ENCODE assay signal across 8 cellular contexts in genomic region chr12:48681738-48682532, GRCh38. TPM values are rescaled to one million over a fixed set of nuclear protein-coding genes. Genes with fewer than 3 reads are reported as not detected.
DNase-seq lines count a peak whose midpoint lies in the region; ATAC-seq and TF ChIP-seq lines count a peak whose summit lies in the region.

A gene with protein sequence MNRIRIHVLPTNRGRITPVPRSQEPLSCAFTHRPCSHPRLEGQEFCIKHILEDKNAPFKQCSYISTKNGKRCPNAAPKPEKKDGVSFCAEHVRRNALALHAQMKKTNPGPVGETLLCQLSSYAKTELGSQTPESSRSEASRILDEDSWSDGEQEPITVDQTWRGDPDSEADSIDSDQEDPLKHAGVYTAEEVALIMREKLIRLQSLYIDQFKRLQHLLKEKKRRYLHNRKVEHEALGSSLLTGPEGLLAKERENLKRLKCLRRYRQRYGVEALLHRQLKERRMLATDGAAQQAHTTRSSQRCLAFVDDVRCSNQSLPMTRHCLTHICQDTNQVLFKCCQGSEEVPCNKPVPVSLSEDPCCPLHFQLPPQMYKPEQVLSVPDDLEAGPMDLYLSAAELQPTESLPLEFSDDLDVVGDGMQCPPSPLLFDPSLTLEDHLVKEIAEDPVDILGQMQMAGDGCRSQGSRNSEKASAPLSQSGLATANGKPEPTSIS (minus strand): TSS chr12:48682238. CDS start chr12:48681632, 606 bp downstream.

- peaks cover 51% of the 10 kb centered on the region for H3K79me2 ChIP-seq in PC-3 (ENCODE audit: low read length)

- H2AFZ ChIP-seq in PC-3 (ENCODE audit: low read length): peak within 1 kb of the TSS; percentile 87

- intact Hi-C loops in PC-3 (cut with micrococcal nuclease) (no loop called here), mucosa of descending colon (cut with DNase I, micrococcal nuclease) (no loop called here)

- no TSS peak for BruUV-seq in PC-3 (replicated peaks; lab: Mats Ljungman, UMichigan)

- ATAC-seq in GM21576 (IDR thresholded peaks at IDR 0.05; ENCODE audit: unreplicated experiment) (peak; percentile 98), PC-3 (peak; percentile 94), mucosa of descending colon (peak; percentile 99)

- POLR2A ChIA-PET in PC-3 (lab: Charles Lee; ENCODE audit: unreplicated experiment): interaction anchor here (0.6 to 0.8 kb wide), 3 partner anchors 20 to 107 kb away, joined by 3 to 6 read pairs (median 5); no protein-coding TSS in a partner anchor

- no peak for TF ChIP-seq EP300 in Ishikawa (IDR thresholded peaks at IDR 0.05; ENCODE audit: borderline replicate concordance)

- no peak for TF ChIP-seq RAD21 in Ishikawa (IDR thresholded peaks at IDR 0.05; ENCODE audit: low read depth)

- H3K9ac ChIP-seq in PC-3 (ENCODE audit: low read length): peak within 1 kb of the TSS; percentile 86

- peaks cover 44% of the 10 kb centered on the region for H4K20me1 ChIP-seq in PC-3 (ENCODE audit: low read length)

- H3K4me3 ChIP-seq in PC-3 (ENCODE audit: low read length) (peak within 1 kb of the TSS; percentile 74), epithelial cell of esophagus (ENCODE audit: low read length) (peak within 1 kb of the TSS; percentile 99), mucosa of descending colon (peak within 1 kb of the TSS; percentile 60)

- H3K27me3 ChIP-seq in PC-3 (ENCODE audit: low read length): no peaks in the 10 kb centered on the region

- H3F3A ChIP-seq in PC-3 (ENCODE audit: low read length, unreplicated experiment): no peaks in the 10 kb centered on the region

- H3K9me2 ChIP-seq in PC-3 (replicated peaks; ENCODE audit: low read length): no peaks in the 10 kb centered on the region

- H3K9me3 ChIP-seq in PC-3 (ENCODE audit: low read length) (no peaks in the 10 kb centered on the region), mucosa of descending colon (no peaks in the 10 kb centered on the region)

- CTCF ChIA-PET in PC-3 (lab: Charles Lee): no interaction called here

- DNase-seq in DMS114 treated with DMSO at 0.1 percent for 48 hours (lab: John Stamatoyannopoulos, UW; ENCODE audit: unreplicated experiment) (peak; percentile 99), PC-3 (peak; percentile 99), activated T-cell treated with anti-CD3 and anti-CD28 coated beads for 48 hours (ENCODE audit: low read depth) (peak; percentile 95), epithelial cell of esophagus (ENCODE audit: low read depth) (peak; percentile 100), mucosa of descending colon (peak; percentile 97 to 99 (median 98))
- peak; percentile 94 for DNase-seq in stimulated activated CD8-positive, alpha-beta memory T cell treated with anti-CD3 and anti-CD28 coated beads, Interleukin-4, amount 100 ng/mL, for 24 hours (ENCODE audit: low read depth)

- H3K4me1 ChIP-seq in PC-3 (ENCODE audit: insufficient read depth, low read length) (peaks cover 25% of the 10 kb centered on the region), mucosa of descending colon (ENCODE audit: low read depth) (peaks cover 19% of the 10 kb centered on the region)

- no peak for TF ChIP-seq CTCF in PC-3 (conservative IDR thresholded peaks at IDR 0.05; ENCODE audit: low read depth, low read length)
- no peak for TF ChIP-seq CTCF in epithelial cell of esophagus (IDR thresholded peaks at IDR 0.05; ENCODE audit: insufficient read depth, low read depth, low read length, missing control alignments)
- no peak for TF ChIP-seq CTCF in mucosa of descending colon (IDR thresholded peaks at IDR 0.05)

- peaks cover 31% of the 10 kb centered on the region for H3K36me3 ChIP-seq in PC-3 (ENCODE audit: low read depth, low read length)
- no peaks in the 10 kb centered on the region for H3K36me3 ChIP-seq in mucosa of descending colon (ENCODE audit: low read depth)

- H3K4me2 ChIP-seq in PC-3 (ENCODE audit: low read length): peak within 1 kb of the TSS; percentile 92

- H3K27ac ChIP-seq in PC-3 (ENCODE audit: low read length): peak within 1 kb of the TSS; percentile 12; the same call in 1 of the 2 replicates

TF ChIP-seq in Ishikawa, 13 proteins besides CTCF, POLR2A, EP300 and RAD21:
- no peak for TF ChIP-seq EGR1 (IDR thresholded peaks at IDR 0.05)
- TF ChIP-seq, protein P1, sequence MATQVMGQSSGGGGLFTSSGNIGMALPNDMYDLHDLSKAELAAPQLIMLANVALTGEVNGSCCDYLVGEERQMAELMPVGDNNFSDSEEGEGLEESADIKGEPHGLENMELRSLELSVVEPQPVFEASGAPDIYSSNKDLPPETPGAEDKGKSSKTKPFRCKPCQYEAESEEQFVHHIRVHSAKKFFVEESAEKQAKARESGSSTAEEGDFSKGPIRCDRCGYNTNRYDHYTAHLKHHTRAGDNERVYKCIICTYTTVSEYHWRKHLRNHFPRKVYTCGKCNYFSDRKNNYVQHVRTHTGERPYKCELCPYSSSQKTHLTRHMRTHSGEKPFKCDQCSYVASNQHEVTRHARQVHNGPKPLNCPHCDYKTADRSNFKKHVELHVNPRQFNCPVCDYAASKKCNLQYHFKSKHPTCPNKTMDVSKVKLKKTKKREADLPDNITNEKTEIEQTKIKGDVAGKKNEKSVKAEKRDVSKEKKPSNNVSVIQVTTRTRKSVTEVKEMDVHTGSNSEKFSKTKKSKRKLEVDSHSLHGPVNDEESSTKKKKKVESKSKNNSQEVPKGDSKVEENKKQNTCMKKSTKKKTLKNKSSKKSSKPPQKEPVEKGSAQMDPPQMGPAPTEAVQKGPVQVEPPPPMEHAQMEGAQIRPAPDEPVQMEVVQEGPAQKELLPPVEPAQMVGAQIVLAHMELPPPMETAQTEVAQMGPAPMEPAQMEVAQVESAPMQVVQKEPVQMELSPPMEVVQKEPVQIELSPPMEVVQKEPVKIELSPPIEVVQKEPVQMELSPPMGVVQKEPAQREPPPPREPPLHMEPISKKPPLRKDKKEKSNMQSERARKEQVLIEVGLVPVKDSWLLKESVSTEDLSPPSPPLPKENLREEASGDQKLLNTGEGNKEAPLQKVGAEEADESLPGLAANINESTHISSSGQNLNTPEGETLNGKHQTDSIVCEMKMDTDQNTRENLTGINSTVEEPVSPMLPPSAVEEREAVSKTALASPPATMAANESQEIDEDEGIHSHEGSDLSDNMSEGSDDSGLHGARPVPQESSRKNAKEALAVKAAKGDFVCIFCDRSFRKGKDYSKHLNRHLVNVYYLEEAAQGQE (IDR thresholded peaks at IDR 0.05; ENCODE audit: low read depth): no peak
- TF ChIP-seq NFIC (IDR thresholded peaks at IDR 0.05): peak; percentile 10; the same call in 1 of the 2 replicates
- TF ChIP-seq FOXM1 (IDR thresholded peaks at IDR 0.05; ENCODE audit: borderline replicate concordance, low read depth): no peak
- TF ChIP-seq TEAD4 (IDR thresholded peaks at IDR 0.05): peak; percentile 50; the same call in 1 of the 2 replicates
- TF ChIP-seq TCF12 (IDR thresholded peaks at IDR 0.05; ENCODE audit: low read depth): peak; percentile 39; the same call in 1 of the 2 replicates
- TF ChIP-seq, protein P2, sequence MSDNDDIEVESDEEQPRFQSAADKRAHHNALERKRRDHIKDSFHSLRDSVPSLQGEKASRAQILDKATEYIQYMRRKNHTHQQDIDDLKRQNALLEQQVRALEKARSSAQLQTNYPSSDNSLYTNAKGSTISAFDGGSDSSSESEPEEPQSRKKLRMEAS (IDR thresholded peaks at IDR 0.05): peak; percentile 95
- TF ChIP-seq YY1 (IDR thresholded peaks at IDR 0.05; ENCODE audit: low read depth): peak; percentile 96
- peak; percentile 99 for TF ChIP-seq TAF1 (IDR thresholded peaks at IDR 0.05; ENCODE audit: low read depth)
- TF ChIP-seq CREB1 (IDR thresholded peaks at IDR 0.05; ENCODE audit: low read depth): no peak
- peak; percentile 16; the same call in 1 of the 2 replicates for TF ChIP-seq USF1 (IDR thresholded peaks at IDR 0.05)
- no peak for TF ChIP-seq CEBPB (IDR thresholded peaks at IDR 0.05)
- no peak for TF ChIP-seq ZBTB7A (IDR thresholded peaks at IDR 0.05; ENCODE audit: low read depth)

RNA-seq across cellular contexts. Expression of the gene that starts here (rescaled TPM):
- total RNA-seq in PC-3 (2014; rRNA removed): 33.3 and 33.4 TPM in 2 replicates
- 10 to 100 TPM; 18.3 to 25.8 (median 22.6) TPM for total RNA-seq in mucosa of descending colon

Comparison
In these comparisons a context has a peak if more than half of its experiments do, and no peak if none do; other contexts are left out.
1. Peak in every context shown above with its lines: DNase-seq, ATAC-seq, H3K4me3 ChIP-seq and H3K27ac ChIP-seq.